Comparison of ENCODE assay signal across 10 cellular contexts in the genomic region with DNA sequence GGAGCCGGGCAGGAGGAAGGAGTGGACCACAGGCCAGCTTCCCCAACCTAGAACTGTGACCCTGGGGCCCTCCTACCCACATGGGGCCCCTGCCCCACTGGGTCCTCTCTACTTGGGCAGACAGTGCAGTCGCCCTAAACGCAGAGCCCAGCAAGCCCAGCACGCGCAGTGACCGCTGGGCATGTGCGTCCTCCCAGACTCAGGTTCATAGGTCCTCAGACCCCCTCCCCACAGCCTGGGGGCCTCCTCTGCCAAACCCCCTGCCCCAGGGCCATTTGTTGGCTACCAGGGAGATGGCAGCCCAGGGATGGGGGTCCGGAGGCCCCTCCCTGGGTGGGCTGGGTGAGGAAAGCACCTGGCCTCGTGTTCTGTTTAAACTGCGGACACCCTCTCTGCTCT. TPM values are rescaled to one million over a fixed set of nuclear protein-coding genes. Genes with fewer than 3 reads are reported as not detected.
DNase-seq lines count a peak whose midpoint lies in the region; ATAC-seq and TF ChIP-seq lines count a peak whose summit lies in the region.
"Had no signal": no experiment of that assay in that cellular context is flagged by ENCODE, and none has a peak within 500 bp of the region (broad histone marks: within the 10 kb centered on the region; RNA-seq: fewer than 3 reads in every experiment).

No MANE protein-coding gene starts in this region.

- intact Hi-C loops in CD4-positive, alpha-beta T cell (cut with DNase I, micrococcal nuclease): no loop called here
- intact Hi-C loops in natural killer cell (cut with micrococcal nuclease): no loop called here

- peak overlapping the region; percentile 29 for H3K27ac ChIP-seq in CD4-positive, alpha-beta T cell (ENCODE audit: low read depth, low read length)

- POLR2A ChIA-PET in CD4-positive, alpha-beta T cell (lab: Charles Lee): interaction anchor here (0.9 to 1.4 kb wide), 2 partner anchors 51 to 127 kb away, joined by 3 to 4 read pairs; a partner anchor contains a TSS

- peak overlapping the region; percentile 95 for H3K27ac Mint-ChIP-seq in CD4-positive, alpha-beta T cell
- H3K27ac Mint-ChIP-seq in IgD-negative memory B cell (peak overlapping the region in 1 of 3 donors; percentile 86), natural killer cell (peak overlapping the region; percentile 90 to 91)
- peak overlapping the region; percentile 78 for H3K27ac Mint-ChIP-seq in activated naive CD8-positive, alpha-beta T cell treated with anti-CD3 and anti-CD28 coated beads, Interleukin-2, amount 50 U/mL, for 24 hours

- CTCF ChIA-PET in CD4-positive, alpha-beta T cell (lab: Charles Lee): interaction anchor here (0.7 kb wide), 1 partner anchor 74 kb away, joined by 3 read pairs; no protein-coding TSS in a partner anchor

- TF ChIP-seq CTCF in CD4-positive, alpha-beta T cell (IDR thresholded peaks at IDR 0.05): no peak
- no peak for TF ChIP-seq CTCF in natural killer cell (IDR thresholded peaks at IDR 0.05)

- H3K9me3 ChIP-seq in CD4-positive, alpha-beta T cell (ENCODE audit: control insufficient read depth, low read length): no peaks in the 10 kb centered on the region

- ATAC-seq in CD4-positive, alpha-beta T cell (ENCODE audit: poor library complexity): no peak
- ATAC-seq in activated naive CD8-positive, alpha-beta T cell treated with anti-CD3 and anti-CD28 coated beads, Interleukin-2, amount 50 U/mL, for 24 hours: no peak
- ATAC-seq in natural killer cell (no peak), GM21381 (IDR thresholded peaks at IDR 0.05; ENCODE audit: unreplicated experiment) (no peak), HG03095 (IDR thresholded peaks at IDR 0.05; ENCODE audit: unreplicated experiment) (no peak), GM19467 (IDR thresholded peaks at IDR 0.05; ENCODE audit: unreplicated experiment) (no peak)

- H3K27me3 ChIP-seq in CD4-positive, alpha-beta T cell (ENCODE audit: control insufficient read depth, insufficient read depth, low read length): no peaks in the 10 kb centered on the region

- H3K4me1 Mint-ChIP-seq in CD4-positive, alpha-beta T cell (ENCODE audit: low read depth): peaks cover 39% of the 10 kb centered on the region
- H3K4me1 Mint-ChIP-seq in IgD-negative memory B cell (peaks cover 13 to 20% (median 18%) of the 10 kb centered on the region in 3 donors), natural killer cell (peaks cover 22 to 50% of the 10 kb centered on the region in 2 donors)
- H3K4me1 Mint-ChIP-seq in activated naive CD8-positive, alpha-beta T cell treated with anti-CD3 and anti-CD28 coated beads, Interleukin-2, amount 50 U/mL, for 24 hours: peaks cover 39% of the 10 kb centered on the region

- no peak for DNase-seq in CD4-positive, alpha-beta T cell
- no peak for DNase-seq in activated naive CD8-positive, alpha-beta T cell treated with anti-CD3 and anti-CD28 coated beads, Interleukin-2, amount 50 U/mL, for 24 hours
- no peak for DNase-seq in natural killer cell
- DNase-seq in NCI-H1048 (lab: John Stamatoyannopoulos, UW): no peak
- DNase-seq: GOT3 had no signal

- H3K36me3 Mint-ChIP-seq in CD4-positive, alpha-beta T cell (ENCODE audit: low read depth): no peaks in the 10 kb centered on the region
- H3K36me3 Mint-ChIP-seq in IgD-negative memory B cell (no peaks in the 10 kb centered on the region), natural killer cell (no peaks in the 10 kb centered on the region)
- H3K36me3 Mint-ChIP-seq in activated naive CD8-positive, alpha-beta T cell treated with anti-CD3 and anti-CD28 coated beads, Interleukin-2, amount 50 U/mL, for 24 hours (ENCODE audit: low read depth): no peaks in the 10 kb centered on the region

- peak overlapping the region; percentile 82 for H3K4me3 Mint-ChIP-seq in CD4-positive, alpha-beta T cell
- peak overlapping the region in 3 of 4 donors; percentile 50 to 83 (median 80) for H3K4me3 Mint-ChIP-seq in IgD-negative memory B cell
- no peak overlapping the region for H3K4me3 Mint-ChIP-seq in activated naive CD8-positive, alpha-beta T cell treated with anti-CD3 and anti-CD28 coated beads, Interleukin-2, amount 50 U/mL, for 24 hours
- peak overlapping the region; percentile 78 for H3K4me3 Mint-ChIP-seq in natural killer cell

- no peaks in the 10 kb centered on the region for H3K9me3 Mint-ChIP-seq in CD4-positive, alpha-beta T cell
- H3K9me3 Mint-ChIP-seq in IgD-negative memory B cell (peaks cover 0 to 2% (median 0%) of the 10 kb centered on the region in 3 donors), natural killer cell (no peaks in the 10 kb centered on the region)
- H3K9me3 Mint-ChIP-seq in activated naive CD8-positive, alpha-beta T cell treated with anti-CD3 and anti-CD28 coated beads, Interleukin-2, amount 50 U/mL, for 24 hours: no peaks in the 10 kb centered on the region
- H3K9me3 Mint-ChIP-seq: dendritic cell treated with granulocyte-macrophage colony-stimulating factor and Interleukin-4, amounts not matched to agents 40 ng/mL and 50 ng/mL, for 4 days had no signal

- H3K27me3 Mint-ChIP-seq in CD4-positive, alpha-beta T cell: no peaks in the 10 kb centered on the region
- H3K27me3 Mint-ChIP-seq in IgD-negative memory B cell (peaks cover 5% of the 10 kb centered on the region), natural killer cell (ENCODE audit: low read depth in 2 of 2) (no peaks in the 10 kb centered on the region)
- no peaks in the 10 kb centered on the region for H3K27me3 Mint-ChIP-seq in activated naive CD8-positive, alpha-beta T cell treated with anti-CD3 and anti-CD28 coated beads, Interleukin-2, amount 50 U/mL, for 24 hours

RNA-seq across cellular contexts. Expression of a gene that starts 23.9 kb away (rescaled TPM):
- total RNA-seq in CD4-positive, alpha-beta T cell: under 1 TPM; 0.36 to 0.50 TPM
- not detected for polyA plus RNA-seq in IgD-negative memory B cell
- 1 to 10 TPM; 1.2 to 2.9 (median 1.6) TPM for total RNA-seq in natural killer cell
